ENCODE assay signal across 22 cellular contexts in genomic region chr7:111175908-111176307, GRCh38.
"Had no signal": no experiment of that assay in that cellular context is flagged by ENCODE, and none has a peak within 500 bp of the region (broad histone marks: within the 10 kb centered on the region; RNA-seq: fewer than 3 reads in every experiment).

No MANE protein-coding gene starts in this region.

- H3K27me3 ChIP-seq: esophagus muscularis mucosa, gastrocnemius medialis, heart right ventricle, pancreas, stomach had no signal

- H3K4me1 Mint-ChIP-seq: immature natural killer cell had no signal

- H3K9me3 ChIP-seq: esophagus muscularis mucosa, gastrocnemius medialis, pancreas, thoracic aorta had no signal

- DNase-seq: effector memory CD8-positive, alpha-beta T cell; gastrocnemius medialis; heart right ventricle; immature natural killer cell; kidney; left cardiac atrium; left ventricle myocardium inferior; mesenchymal stem cell; midbrain; occipital lobe; pancreas; right cardiac atrium; small intestine; stimulated activated CD4-positive, alpha-beta T cell treated with anti-CD3 and anti-CD28 coated beads, Interleukin-12 subunit alpha, Interleukin-12 subunit beta, amount 100 ng/mL, for 4 hours; stomach; substantia nigra had no signal

- H3K4me3 Mint-ChIP-seq: effector memory CD8-positive, alpha-beta T cell; immature natural killer cell; nephron had no signal

- H3K4me1 ChIP-seq: heart right ventricle, left ventricle myocardium inferior had no signal

- H3K27me3 Mint-ChIP-seq: effector memory CD8-positive, alpha-beta T cell; progenitor cell of endocrine pancreas had no signal

- H3K27ac ChIP-seq: epithelial cell of prostate, esophagus muscularis mucosa, gastrocnemius medialis, heart right ventricle, left ventricle myocardium inferior, pancreas, stomach, thoracic aorta had no signal

- H3K9me3 Mint-ChIP-seq: effector memory CD8-positive, alpha-beta T cell had no signal

- H3K4me3 ChIP-seq: esophagus muscularis mucosa, gastrocnemius medialis, heart right ventricle, left ventricle myocardium inferior, lung, pancreas, stomach, thoracic aorta had no signal

- ATAC-seq: effector memory CD8-positive, alpha-beta T cell; gastrocnemius medialis; heart right ventricle; left cardiac atrium; pancreas; right cardiac atrium had no signal

- H3K27ac Mint-ChIP-seq: effector memory CD8-positive, alpha-beta T cell; immature natural killer cell; nephron; progenitor cell of endocrine pancreas had no signal

- H3K36me3 ChIP-seq: esophagus muscularis mucosa, gastrocnemius medialis, heart right ventricle, left ventricle myocardium inferior, pancreas, stomach, thoracic aorta had no signal
